8 cellular contexts compared by ENCODE assay signal in the genomic region with DNA sequence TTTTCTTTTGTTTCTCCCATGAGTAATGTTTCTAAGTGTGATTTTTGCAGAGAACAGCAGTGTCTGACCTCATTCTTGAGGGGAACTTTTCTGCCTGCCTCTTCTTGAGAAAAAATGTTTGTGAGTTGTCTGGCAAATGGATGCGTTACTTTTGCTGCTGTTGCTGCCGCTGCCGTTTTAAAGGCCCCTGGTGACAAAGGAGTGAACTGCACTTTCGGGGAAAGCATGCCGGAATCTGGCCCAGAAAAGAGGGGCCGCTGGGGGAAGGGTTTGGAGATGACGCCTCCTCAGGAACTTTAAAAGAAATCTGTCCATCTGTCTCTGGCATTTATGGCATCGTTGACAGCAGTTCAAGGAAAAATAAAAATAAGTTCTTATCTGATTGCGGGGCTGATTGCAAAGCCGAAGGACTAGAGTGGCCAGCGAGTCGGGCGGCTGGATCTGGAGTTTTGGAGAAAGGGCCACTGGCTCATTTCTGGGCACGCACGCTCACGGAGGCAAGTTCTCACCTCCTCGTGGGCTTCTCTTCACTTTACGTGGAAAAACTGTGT. TPM values are rescaled to one million over a fixed set of nuclear protein-coding genes. Genes with fewer than 3 reads are reported as not detected.
DNase-seq lines count a peak whose midpoint lies in the region; ATAC-seq and TF ChIP-seq lines count a peak whose summit lies in the region.

No MANE protein-coding gene starts in this region.

- dilution Hi-C loops in mammary epithelial cell (cut with HindIII; ENCODE audit: low sequenced_read_pairs) = no loop called here

- no peaks in the 10 kb centered on the region for H3K9me3 ChIP-seq in mammary epithelial cell (replicated peaks; ENCODE audit: insufficient read depth, low read length)
- no peaks in the 10 kb centered on the region for H3K9me3 ChIP-seq in lung (ENCODE audit: control insufficient read depth in 2 of 2, insufficient read depth in 1 of 2, low read length in 1 of 2)
- H3K9me3 ChIP-seq in upper lobe of left lung = no peaks in the 10 kb centered on the region

- no peak for TF ChIP-seq EP300 in upper lobe of left lung (IDR thresholded peaks at IDR 0.05)

- no peak overlapping the region for H2AFZ ChIP-seq in mammary epithelial cell (ENCODE audit: low read depth, low read length)

- BruUV-seq in mammary epithelial cell (replicated peaks; lab: Mats Ljungman, UMichigan) = no TSS peak

- H3K36me3 ChIP-seq in mammary epithelial cell (ENCODE audit: insufficient read depth, low read length) (no peaks in the 10 kb centered on the region), lung (ENCODE audit: control insufficient read depth in 2 of 2, insufficient read depth in 2 of 2, low read length in 2 of 2) (peaks cover 12 to 28% of the 10 kb centered on the region in 2 donors), upper lobe of left lung (peaks cover 8 to 85% (median 38%) of the 10 kb centered on the region in 4 donors)

- H3K79me2 ChIP-seq in mammary epithelial cell (ENCODE audit: insufficient read depth, low read length) = no peaks in the 10 kb centered on the region

- TF ChIP-seq POLR2A in upper lobe of left lung (IDR thresholded peaks at IDR 0.05) = no peak

- TF ChIP-seq CTCF in mammary epithelial cell (conservative IDR thresholded peaks at IDR 0.05 in 1 of 2, IDR thresholded peaks at IDR 0.05 in 1 of 2; ENCODE audit: extremely low read depth in 1 of 2, insufficient read depth in 1 of 2, low read depth in 1 of 2, low read length in 2 of 2) (peak; percentile 51 to 55), lung (IDR thresholded peaks at IDR 0.05; ENCODE audit: control extremely low read depth, extremely low read depth) (no peak), upper lobe of left lung (IDR thresholded peaks at IDR 0.05) (peak; percentile 37 to 69 (median 46))

- WGBS in mammary epithelial cell (ENCODE audit: low coverage, missing lambda C conversion rate) = 66% methylated on average over 17 of the region's 18 CpGs
- WGBS in lung, 2 donors = 54 to 58% methylated on average over 18 of the region's 18 CpGs
- 47 to 58% methylated on average over 18 of the region's 18 CpGs for WGBS in upper lobe of left lung, 2 donors

- H3K4me1 ChIP-seq in mammary epithelial cell (ENCODE audit: insufficient read depth, low read length) = no peaks in the 10 kb centered on the region
- H3K4me1 ChIP-seq in lung (ENCODE audit: control insufficient read depth in 2 of 2, insufficient read depth in 2 of 2, low read length in 2 of 2) = peaks cover 53 to 60% of the 10 kb centered on the region in 2 donors
- H3K4me1 ChIP-seq in upper lobe of left lung = peaks cover 98 to 100% (median 99%) of the 10 kb centered on the region in 4 donors

- H4K20me1 ChIP-seq in mammary epithelial cell (ENCODE audit: insufficient read depth, low read length) = no peaks in the 10 kb centered on the region

- no peak overlapping the region for H3K9ac ChIP-seq in mammary epithelial cell (ENCODE audit: insufficient read depth, low read length)

- intact Hi-C loops in mammary epithelial cell (cut with micrococcal nuclease) = no loop called here

- in situ Hi-C loops in mammary epithelial cell (cut with MboI; ENCODE audit: low sequenced_read_pairs in 2 of 2) = no loop called here

- no peak overlapping the region for H3K4me2 ChIP-seq in mammary epithelial cell (ENCODE audit: insufficient read depth, low read depth, low read length)

- DNase-seq in NCI-H82 (lab: John Stamatoyannopoulos, UW) (peak; percentile 28), NCI-H82 treated with DMSO at 0.1 percent for 48 hours (lab: John Stamatoyannopoulos, UW; ENCODE audit: unreplicated experiment) (no peak), SK-N-DZ (ENCODE audit: low spot score) (peak; percentile 24), mammary epithelial cell (no peak), lung (ENCODE audit: low spot score) (no peak), upper lobe of left lung (peak in 1 of 2 donors; percentile 25), SHP77 (lab: John Stamatoyannopoulos, UW) (no peak), NOMO-1 treated with dmso at 0.1 percent for 144 hours (lab: John Stamatoyannopoulos, UW; ENCODE audit: unreplicated experiment) (no peak)

- peaks cover 3% of the 10 kb centered on the region for H3K27me3 ChIP-seq in mammary epithelial cell (ENCODE audit: insufficient read depth, low read length)
- H3K27me3 ChIP-seq in lung (ENCODE audit: control insufficient read depth, insufficient read depth) = no peaks in the 10 kb centered on the region
- H3K27me3 ChIP-seq in upper lobe of left lung = no peaks in the 10 kb centered on the region

- CTCF ChIA-PET in mammary epithelial cell (lab: Charles Lee; ENCODE audit: low non-redundant PET) = no interaction called here

- H3K27ac ChIP-seq in mammary epithelial cell (ENCODE audit: insufficient read depth, low read depth, low read length) = no peak overlapping the region
- peak overlapping the region; percentile 25 to 32 for H3K27ac ChIP-seq in lung (ENCODE audit: low read depth in 1 of 2, low read length in 1 of 2)
- H3K27ac ChIP-seq in upper lobe of left lung = peak overlapping the region; percentile 79 to 87 (median 83)

- no peak for ATAC-seq in lung (ENCODE audit: insufficient read depth, low FRiP score)
- peak in 1 of 2 donors; percentile 23 for ATAC-seq in upper lobe of left lung (ENCODE audit: low FRiP score in 2 of 2)

- H3K4me3 ChIP-seq in mammary epithelial cell (replicated peaks in 1 of 3; ENCODE audit: insufficient read depth in 1 of 3, low read depth in 2 of 3, low read length in 3 of 3) = no peak overlapping the region
- H3K4me3 ChIP-seq in lung = no peak overlapping the region
- peak overlapping the region in 2 of 4 donors; percentile 5 to 38 for H3K4me3 ChIP-seq in upper lobe of left lung

RNA-seq across cellular contexts. Expression of a gene that starts 16.5 kb away (rescaled TPM):
- polyA plus RNA-seq in SK-N-DZ (2014; cell fraction: cytosol; rRNA removed) = 0.10 and 2.7 TPM in 2 replicates
- polyA plus RNA-seq in SK-N-DZ (2014; cell fraction: nucleus; rRNA removed) = 0.44 and 0.96 TPM in 2 replicates
- total RNA-seq in mammary epithelial cell (10 to 100 TPM in 1 of 2 donors, 1 to 10 TPM in 1; 1.6 to 20.2 TPM), lung (100 to 1,000 TPM; 165 to 224 TPM), upper lobe of left lung (100 to 1,000 TPM; 110 to 584 (median 179) TPM)
- polyA plus RNA-seq in mammary epithelial cell (0.48 TPM), lung (10 to 100 TPM; 21.4 to 39.8 TPM)
- polyA minus RNA-seq in mammary epithelial cell = 1.7 TPM

Comparison
In these comparisons a context has a peak if more than half of its experiments do, and no peak if none do; other contexts are left out.
1. DNase-seq: peak in NCI-H82 (single experiment) and SK-N-DZ (single experiment); none in NCI-H82 treated with DMSO at 0.1 percent for 48 hours (single experiment), mammary epithelial cell (single experiment), lung (single experiment), SHP77 (0 of 2) and NOMO-1 treated with dmso at 0.1 percent for 144 hours (single experiment).
2. RNA of a gene that starts 16.5 kb away (total RNA-seq): 165 to 224 TPM in lung and 110 to 584 TPM in upper lobe of left lung; 1.6 to 20.2 TPM in mammary epithelial cell; every median in the first group is over 4 times any median in the second.